In genomic region chr19:37317403-37318209, GRCh38 we compare ENCODE assay signal across 8 cellular contexts. TPM values are rescaled to one million over a fixed set of nuclear protein-coding genes. Genes with fewer than 3 reads are reported as not detected.
DNase-seq lines count a peak whose midpoint lies in the region; ATAC-seq and TF ChIP-seq lines count a peak whose summit lies in the region.

No MANE protein-coding gene starts in this region.

- TF ChIP-seq CTCF in choroid plexus epithelial cell (conservative IDR thresholded peaks at IDR 0.05; ENCODE audit: low read depth, low read length) (peak; percentile 60), kidney epithelial cell (IDR thresholded peaks at IDR 0.05; ENCODE audit: insufficient read depth, low read length, poor library complexity, severe bottlenecking) (peak; percentile 51)

- no peaks in the 10 kb centered on the region for H3K36me3 ChIP-seq in kidney epithelial cell (ENCODE audit: control insufficient read depth, insufficient read depth, low read length)

- DNase-seq in AML-193 (lab: John Stamatoyannopoulos, UW) = peak; percentile 98 to 99
- peak; percentile 98 for DNase-seq in NCI-H446 treated with DMSO at 0.1 percent for 48 hours (lab: John Stamatoyannopoulos, UW)
- DNase-seq in activated CD4-positive, alpha-beta T cell treated with anti-CD3 and anti-CD28 coated beads for 1 hour = peak; percentile 85
- peak; percentile 100 for DNase-seq in choroid plexus epithelial cell (ENCODE audit: low read depth)
- peak; percentile 98 for DNase-seq in kidney epithelial cell (ENCODE audit: low read depth)
- peak; percentile 84 to 87 for DNase-seq in stimulated activated CD4-positive, alpha-beta T cell treated with anti-CD3 and anti-CD28 coated beads, Interleukin-15, amount 100 ng/mL, for 48 hours (ENCODE audit: low read depth in 2 of 2)

- ATAC-seq in GM19035 (IDR thresholded peaks at IDR 0.05; ENCODE audit: unreplicated experiment) (peak; percentile 99), HG03354 (IDR thresholded peaks at IDR 0.05; ENCODE audit: poor library complexity, severe bottlenecking, unreplicated experiment) (peak; percentile 97)

- no peaks in the 10 kb centered on the region for H3K27me3 ChIP-seq in kidney epithelial cell (ENCODE audit: control insufficient read depth, insufficient read depth, low read length)

- peak overlapping the region; percentile 98 for H3K4me3 ChIP-seq in choroid plexus epithelial cell (ENCODE audit: low read depth, low read length)
- peak overlapping the region; percentile 72 for H3K4me3 ChIP-seq in kidney epithelial cell (ENCODE audit: low read depth, low read length)

RNA-seq across cellular contexts. Expression of gene ZNF527, which starts 53.3 kb away (rescaled TPM):
- total RNA-seq in kidney epithelial cell = 2.8 and 3.4 TPM in 2 replicates

Comparison
In these comparisons a context has a peak if more than half of its experiments do, and no peak if none do; other contexts are left out.
1. Peak in every context shown above with its lines: DNase-seq, ATAC-seq and H3K4me3 ChIP-seq.